ENCODE assay signal across 7 cellular contexts in the genomic region with DNA sequence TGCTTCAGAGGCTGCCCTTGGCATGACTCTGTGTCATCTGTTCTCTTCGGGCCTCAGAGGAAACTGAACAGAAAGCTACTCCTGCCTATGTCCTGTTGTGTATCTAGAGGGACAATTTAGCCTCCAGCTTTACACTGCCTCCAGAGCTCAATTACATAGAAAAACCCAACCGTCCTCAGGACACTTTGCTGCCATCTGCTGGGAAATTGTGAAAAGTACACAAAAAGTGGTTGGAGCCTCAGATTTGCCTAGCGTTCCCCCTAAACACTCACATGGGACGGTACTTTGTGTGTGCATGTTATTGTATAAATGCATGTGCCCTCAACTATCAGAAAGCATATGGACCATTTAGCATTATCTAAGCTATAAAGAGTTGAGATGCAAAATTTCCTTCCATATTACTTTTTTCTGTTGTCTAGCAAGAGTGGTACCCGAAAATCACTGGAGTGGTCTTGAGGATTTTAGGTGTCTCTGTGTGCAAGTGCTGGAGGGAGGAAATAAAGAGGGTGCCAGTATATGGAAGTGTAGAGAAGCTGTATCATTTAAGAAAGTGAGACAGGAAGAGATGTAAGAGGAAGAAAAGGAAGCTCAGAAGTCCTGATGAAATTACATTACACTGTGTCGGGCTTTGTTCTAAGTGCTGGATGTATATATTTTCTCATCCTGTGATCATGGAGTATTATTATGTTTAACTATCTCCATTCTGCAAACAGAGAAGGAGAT.
DNase-seq lines count a peak whose midpoint lies in the region; ATAC-seq and TF ChIP-seq lines count a peak whose summit lies in the region.

No MANE protein-coding gene starts in this region.

- H3K36me3 ChIP-seq in mucosa of rectum (ENCODE audit: control insufficient read depth in 2 of 2, insufficient read depth in 2 of 2, low read length in 2 of 2): no peaks in the 10 kb centered on the region

- ATAC-seq in HG03280 (IDR thresholded peaks at IDR 0.05; ENCODE audit: unreplicated experiment): no peak

- in situ Hi-C loops in GM13977 (cut with MboI; ENCODE audit: low pct_unique_long_range_greater_than_20kb, low sequenced_read_pairs, unreplicated experiment) (no loop called here), ACHN (cut with HindIII; ENCODE audit: low pct_ligation_motif_present, low pct_unique_long_range_greater_than_20kb, low sequenced_read_pairs) (no loop called here)

- H3K4me1 ChIP-seq in mucosa of rectum (ENCODE audit: control insufficient read depth in 2 of 2, insufficient read depth in 2 of 2, low read length in 2 of 2): no peaks in the 10 kb centered on the region

- no peaks in the 10 kb centered on the region for H3K27me3 ChIP-seq in mucosa of rectum (ENCODE audit: control insufficient read depth in 2 of 2, insufficient read depth in 2 of 2, low read length in 2 of 2)

- DNase-seq in GM13977 (ENCODE audit: low spot score) (no peak), NCI-H146 (lab: John Stamatoyannopoulos, UW) (peak; percentile 2), cerebellar cortex (ENCODE audit: low spot score) (peak; percentile 11), NK-92 (lab: John Stamatoyannopoulos, UW; ENCODE audit: unreplicated experiment) (no peak), ACHN (no peak)

- H3K9me3 ChIP-seq in mucosa of rectum (ENCODE audit: control insufficient read depth in 2 of 2, low read length in 2 of 2): no peaks in the 10 kb centered on the region

- peak overlapping the region; percentile 12 to 35 for H3K27ac ChIP-seq in mucosa of rectum (ENCODE audit: low read depth in 2 of 2, low read length in 2 of 2)

- no peak overlapping the region for H3K9ac ChIP-seq in mucosa of rectum (ENCODE audit: low read depth in 1 of 2, low read length in 2 of 2)

- TF ChIP-seq CTCF in GM13977 (IDR thresholded peaks at IDR 0.05; ENCODE audit: extremely low read depth, insufficient read depth, missing control alignments): peak; percentile 33

- H3K4me3 ChIP-seq in mucosa of rectum (ENCODE audit: low read length in 2 of 2): no peak overlapping the region

Comparison
In these comparisons a context has a peak if more than half of its experiments do, and no peak if none do; other contexts are left out.
1. DNase-seq: peak in NCI-H146 (single experiment) and cerebellar cortex (single experiment); none in GM13977 (single experiment), NK-92 (single experiment) and ACHN (single experiment).